10 cellular contexts compared by ENCODE assay signal in the genomic region with DNA sequence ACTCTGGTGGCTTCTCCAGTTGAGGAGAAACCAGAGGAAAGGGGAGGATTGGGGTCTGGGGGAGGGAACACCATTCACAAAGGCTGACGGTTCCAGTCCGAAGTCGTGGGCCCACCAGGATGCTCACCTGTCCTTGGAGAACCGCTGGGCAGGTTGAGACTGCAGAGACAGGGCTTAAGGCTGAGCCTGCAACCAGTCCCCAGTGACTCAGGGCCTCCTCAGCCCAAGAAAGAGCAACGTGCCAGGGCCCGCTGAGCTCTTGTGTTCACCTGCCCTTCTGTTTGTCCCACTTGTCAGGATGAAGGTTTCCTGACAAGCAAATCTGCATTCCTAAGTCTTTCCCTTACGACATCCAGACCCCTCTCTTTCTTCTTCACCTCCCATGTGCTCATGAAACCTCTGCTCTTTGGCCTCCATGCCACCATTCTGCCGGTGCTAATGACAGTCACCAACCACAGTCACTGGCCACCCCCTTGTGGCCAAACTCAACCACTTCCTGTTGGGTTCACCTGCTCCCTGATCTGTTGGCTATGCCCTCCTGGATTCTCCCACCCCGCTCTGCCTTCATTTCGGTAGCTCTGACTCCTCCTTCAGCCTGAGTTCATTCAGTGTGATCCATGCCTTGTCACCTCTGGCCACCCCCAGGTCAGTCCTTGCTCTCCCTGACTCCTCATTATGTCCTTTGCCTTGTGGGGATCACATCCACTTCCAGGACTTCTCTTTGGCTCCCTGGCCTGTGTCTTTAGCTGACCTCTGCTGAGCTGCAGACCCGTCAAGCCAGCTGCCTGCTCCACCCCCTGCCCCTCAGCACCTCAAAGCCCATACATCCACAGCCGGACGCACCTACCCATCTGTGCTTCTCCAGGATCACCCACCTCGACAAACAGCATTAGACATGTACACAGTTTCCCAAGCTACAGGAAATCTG. TPM values are rescaled to one million over a fixed set of nuclear protein-coding genes. Genes with fewer than 3 reads are reported as not detected.
DNase-seq lines count a peak whose midpoint lies in the region; ATAC-seq, FAIRE-seq and TF ChIP-seq lines count a peak whose summit lies in the region.
"Had no signal": no experiment of that assay in that cellular context is flagged by ENCODE, and none has a peak within 500 bp of the region (broad histone marks: within the 10 kb centered on the region; RNA-seq: fewer than 3 reads in every experiment).

No MANE protein-coding gene starts in this region.

- H3K36me3 ChIP-seq in OCI-LY1 (ENCODE audit: insufficient read depth, low read length): no peaks in the 10 kb centered on the region
- H3K36me3 ChIP-seq in keratinocyte (ENCODE audit: control insufficient read depth in 2 of 2, extremely low read depth in 1 of 2, insufficient read depth in 2 of 2, low read length in 2 of 2): no peaks in the 10 kb centered on the region
- H3K36me3 ChIP-seq: cardiac muscle cell had no signal

- H3K27ac ChIP-seq in OCI-LY1 (ENCODE audit: low read depth, low read length, poor library complexity, severe bottlenecking) (no peak overlapping the region), keratinocyte (ENCODE audit: control insufficient read depth, insufficient read depth, low read length) (no peak overlapping the region)
- H3K27ac ChIP-seq: cardiac muscle cell had no signal

- dilution Hi-C loops in keratinocyte (cut with MboI; ENCODE audit: extremely low pct_ligation_motif_present, low sequenced_read_pairs): no loop called here

- H3K9ac ChIP-seq in OCI-LY1 (ENCODE audit: low read length) (no peak overlapping the region), keratinocyte (ENCODE audit: control insufficient read depth, extremely low read depth, insufficient read depth, low read length) (no peak overlapping the region)

- H3K79me2 ChIP-seq in OCI-LY1 (ENCODE audit: insufficient read depth, low read length) (no peaks in the 10 kb centered on the region), keratinocyte (ENCODE audit: control insufficient read depth, insufficient read depth, low read length) (no peaks in the 10 kb centered on the region)

- no peaks in the 10 kb centered on the region for H3K36me3 Mint-ChIP-seq in stimulated activated effector memory CD8-positive, alpha-beta T cell treated with anti-CD3 and anti-CD28 coated beads, Interleukin-12 subunit alpha, Interleukin-12 subunit beta, amount 100 ng/mL, for 72 hours

- no peaks in the 10 kb centered on the region for H3K9me2 ChIP-seq in OCI-LY1 (ENCODE audit: low read depth, low read length)

- no peaks in the 10 kb centered on the region for H3K9me3 Mint-ChIP-seq in stimulated activated effector memory CD8-positive, alpha-beta T cell treated with anti-CD3 and anti-CD28 coated beads, Interleukin-12 subunit alpha, Interleukin-12 subunit beta, amount 100 ng/mL, for 72 hours

- H3F3A ChIP-seq in OCI-LY1 (ENCODE audit: insufficient read depth, low read length): no peaks in the 10 kb centered on the region

- H4K20me1 ChIP-seq in OCI-LY1 (ENCODE audit: insufficient read depth, low read length): no peaks in the 10 kb centered on the region
- no peaks in the 10 kb centered on the region for H4K20me1 ChIP-seq in keratinocyte (ENCODE audit: control insufficient read depth, extremely low read depth, insufficient read depth, low read length)

- H3K9me1 ChIP-seq in keratinocyte (ENCODE audit: control insufficient read depth, extremely low read depth, insufficient read depth, low read length): no peaks in the 10 kb centered on the region

- peaks cover 11% of the 10 kb centered on the region for H3K4me1 Mint-ChIP-seq in stimulated activated effector memory CD8-positive, alpha-beta T cell treated with anti-CD3 and anti-CD28 coated beads, Interleukin-12 subunit alpha, Interleukin-12 subunit beta, amount 100 ng/mL, for 72 hours

- peak; percentile 90 for FAIRE-seq in keratinocyte (lab: Jason Lieb, UNC)

- ATAC-seq in GM21381 (IDR thresholded peaks at IDR 0.05; ENCODE audit: unreplicated experiment): peak; percentile 59
- ATAC-seq in stimulated activated effector memory CD8-positive, alpha-beta T cell treated with anti-CD3 and anti-CD28 coated beads, Interleukin-12 subunit alpha, Interleukin-12 subunit beta, amount 100 ng/mL, for 72 hours: no peak

- H2AFZ ChIP-seq in OCI-LY1 (ENCODE audit: low read length): no peak overlapping the region
- H2AFZ ChIP-seq in keratinocyte (ENCODE audit: control insufficient read depth, low read length): no peak overlapping the region

- no peaks in the 10 kb centered on the region; the same call in 1 of the 2 replicates for H3K27me3 ChIP-seq in OCI-LY1 (ENCODE audit: insufficient read depth, low read length)
- peaks cover 33% of the 10 kb centered on the region for H3K27me3 ChIP-seq in keratinocyte (ENCODE audit: control insufficient read depth, extremely low read depth, insufficient read depth, low read length)

- no peak overlapping the region for H3K4me3 Mint-ChIP-seq in stimulated activated effector memory CD8-positive, alpha-beta T cell treated with anti-CD3 and anti-CD28 coated beads, Interleukin-12 subunit alpha, Interleukin-12 subunit beta, amount 100 ng/mL, for 72 hours

- no peaks in the 10 kb centered on the region for H3K9me3 ChIP-seq in OCI-LY1 (ENCODE audit: low read length)
- H3K9me3 ChIP-seq in keratinocyte (ENCODE audit: control insufficient read depth, low read depth, low read length): no peaks in the 10 kb centered on the region

- peak; percentile 27 for DNase-seq in DMS53 treated with DMSO at 0.1 percent for 48 hours (lab: John Stamatoyannopoulos, UW; ENCODE audit: unreplicated experiment)
- peak; percentile 54 for DNase-seq in keratinocyte (ENCODE audit: low read depth, low spot score)
- DNase-seq in hippocampal formation (lab: John Stamatoyannopoulos, UW): no peak
- DNase-seq in SIG-M5 treated with dmso at 0.1 percent for 504 hours (lab: John Stamatoyannopoulos, UW; ENCODE audit: unreplicated experiment): no peak
- no peak for DNase-seq in stimulated activated effector memory CD8-positive, alpha-beta T cell treated with anti-CD3 and anti-CD28 coated beads, Interleukin-12 subunit alpha, Interleukin-12 subunit beta, amount 100 ng/mL, for 72 hours (ENCODE audit: low spot score in 2 of 2)
- no peak for DNase-seq in islet precursor cell

- H3K4me2 ChIP-seq in OCI-LY1 (ENCODE audit: low read length): no peak overlapping the region
- H3K4me2 ChIP-seq in keratinocyte (ENCODE audit: control insufficient read depth, extremely low read depth, insufficient read depth, low read depth, low read length): peak overlapping the region; percentile 66

- H3K4me3 ChIP-seq in OCI-LY1 (ENCODE audit: low read depth, low read length, poor library complexity, severe bottlenecking) (no peak overlapping the region), keratinocyte (ENCODE audit: control insufficient read depth in 2 of 3, extremely low read depth in 1 of 3, insufficient read depth in 2 of 3, low read depth in 1 of 3, low read length in 3 of 3) (peak overlapping the region in 1 of 3 experiments; percentile 8)
- H3K4me3 ChIP-seq: cardiac muscle cell, skin epidermis had no signal

- TF ChIP-seq CTCF in OCI-LY1 (IDR thresholded peaks at IDR 0.05; ENCODE audit: low read length) (peak; percentile 53), keratinocyte (optimal IDR thresholded peaks at IDR 0.05 in 1 of 3, IDR thresholded peaks at IDR 0.05 in 1 of 3, conservative IDR thresholded peaks at IDR 0.05 in 1 of 3; ENCODE audit: extremely low read depth in 1 of 3, insufficient read depth in 2 of 3, low read length in 3 of 3) (peak; percentile 53 to 58 (median 54))

- H3K27ac Mint-ChIP-seq in stimulated activated effector memory CD8-positive, alpha-beta T cell treated with anti-CD3 and anti-CD28 coated beads, Interleukin-12 subunit alpha, Interleukin-12 subunit beta, amount 100 ng/mL, for 72 hours: no peak overlapping the region

- H3K4me1 ChIP-seq in OCI-LY1 (ENCODE audit: insufficient read depth, low read length, severe bottlenecking) (no peaks in the 10 kb centered on the region), keratinocyte (ENCODE audit: control insufficient read depth, extremely low read depth, insufficient read depth, low read length) (peaks cover 21% of the 10 kb centered on the region)

RNA-seq across cellular contexts. Expression of gene EMX1, which starts 17.6 kb away (rescaled TPM):
- polyA plus RNA-seq in keratinocyte: not detected in 3 replicates
- polyA plus RNA-seq in keratinocyte (2011; ENCODE audit: low read depth): not detected
- polyA plus RNA-seq in keratinocyte (2011; cell fraction: cytosol; rRNA removed): not detected in 2 replicates
- not detected in 2 replicates for polyA plus RNA-seq in keratinocyte (2011; cell fraction: nucleus; rRNA removed)
- polyA plus RNA-seq in keratinocyte (2012; ENCODE audit: low replicate concordance): 0.06 TPM in 1 of 2 replicates, not detected in the other
- polyA minus RNA-seq in keratinocyte: not detected in 3 replicates
- polyA minus RNA-seq in keratinocyte (2011; cell fraction: cytosol; rRNA and poly(A)+ RNA removed): not detected
- polyA minus RNA-seq in keratinocyte (2011; cell fraction: nucleus; rRNA and poly(A)+ RNA removed): not detected in 2 replicates
- polyA plus RNA-seq: cardiac muscle cell had no signal

RNA-seq across cellular contexts. Expression of gene SPR, which starts 47.7 kb away (rescaled TPM):
- 25.1 to 33.9 TPM (median 26.0 TPM) in 3 replicates for polyA plus RNA-seq in keratinocyte
- 9.1 TPM for polyA plus RNA-seq in keratinocyte (2011; ENCODE audit: low read depth)
- polyA plus RNA-seq in keratinocyte (2011; cell fraction: cytosol; rRNA removed): 27.6 and 36.6 TPM in 2 replicates
- 16.2 and 16.4 TPM in 2 replicates for polyA plus RNA-seq in keratinocyte (2011; cell fraction: nucleus; rRNA removed)
- 18.2 and 37.1 TPM in 2 replicates for polyA plus RNA-seq in keratinocyte (2012; ENCODE audit: low replicate concordance)
- 11.7 to 13.8 TPM (median 12.2 TPM) in 3 replicates for polyA minus RNA-seq in keratinocyte
- 16.5 TPM for polyA minus RNA-seq in keratinocyte (2011; cell fraction: cytosol; rRNA and poly(A)+ RNA removed)
- 4.0 and 4.5 TPM in 2 replicates for polyA minus RNA-seq in keratinocyte (2011; cell fraction: nucleus; rRNA and poly(A)+ RNA removed)

Comparison
In these comparisons a context has a peak if more than half of its experiments do, and no peak if none do; other contexts are left out.
1. DNase-seq: peak in DMS53 treated with DMSO at 0.1 percent for 48 hours (single experiment) and keratinocyte (single experiment); none in hippocampal formation (0 of 2), SIG-M5 treated with dmso at 0.1 percent for 504 hours (single experiment), stimulated activated effector memory CD8-positive, alpha-beta T cell treated with anti-CD3 and anti-CD28 coated beads, Interleukin-12 subunit alpha, Interleukin-12 subunit beta, amount 100 ng/mL, for 72 hours (0 of 2) and islet precursor cell (single experiment).